ENCODE assay signal across 1 cellular context in genomic region chr7:135508853-135509588, GRCh38.
A peak's percentile ranks its signal among the peaks of the same experiment; 100 is the strongest.
TF ChIP-seq lines count a peak whose summit lies in the region.

No MANE protein-coding gene starts in this region.

TF ChIP-seq in GM12878, 131 proteins besides CTCF, POLR2A, EP300 and RAD21 (continued from another document):
- TF ChIP-seq BHLHE40 (IDR thresholded peaks at IDR 0.05; ENCODE audit: borderline replicate concordance in 1 of 2, low read depth in 2 of 2, low read length in 1 of 2) (no peak), NKRF (conservative IDR thresholded peaks at IDR 0.05) (0 out of 2 replicates have a peak, but pooled peaks have one; percentile 17), HDAC2 (IDR thresholded peaks at IDR 0.05) (no peak), ZBTB4 (CRISPR knock-in tag; IDR thresholded peaks at IDR 0.05) (no peak), NR2C2 (IDR thresholded peaks at IDR 0.05; ENCODE audit: borderline replicate concordance, control insufficient read depth, insufficient read length, low read depth) (no peak), FOS (IDR thresholded peaks at IDR 0.05; ENCODE audit: borderline replicate concordance, extremely low read depth, insufficient read length) (no peak), ASH2L (IDR thresholded peaks at IDR 0.05; ENCODE audit: borderline replicate concordance, low read depth) (no peak), GABPA (IDR thresholded peaks at IDR 0.05; ENCODE audit: low read depth) (no peak), STAT1 (conservative IDR thresholded peaks at IDR 0.05) (no peak), HDAC6 (IDR thresholded peaks at IDR 0.05; ENCODE audit: unreplicated experiment) (no peak), MTA2 (IDR thresholded peaks at IDR 0.05; ENCODE audit: low read depth) (no peak; the same call in 1 of the 2 replicates), TAF1 (IDR thresholded peaks at IDR 0.05; ENCODE audit: borderline replicate concordance, low read depth, low read length) (peak; percentile 42; the same call in 1 of the 2 replicates), USF2 (IDR thresholded peaks at IDR 0.05; ENCODE audit: borderline replicate concordance, low read depth, low read length) (no peak), IRF5 (IDR thresholded peaks at IDR 0.05; ENCODE audit: borderline replicate concordance) (no peak), IKZF1 (conservative IDR thresholded peaks at IDR 0.05) (0 out of 2 replicates have a peak, but pooled peaks have one; percentile 4), ZNF687 (IDR thresholded peaks at IDR 0.05) (no peak), MEF2A (IDR thresholded peaks at IDR 0.05; ENCODE audit: insufficient read depth, low read depth, low read length) (no peak), HDGF (IDR thresholded peaks at IDR 0.05) (0 out of 2 replicates have a peak, but pooled peaks have one; percentile 40), ZNF384 (IDR thresholded peaks at IDR 0.05; ENCODE audit: borderline replicate concordance, low read depth, low read length) (peak; percentile 26; the same call in 1 of the 2 replicates), LARP7 (IDR thresholded peaks at IDR 0.05) (no peak), TCF12 (IDR thresholded peaks at IDR 0.05; ENCODE audit: low read depth, low read length) (0 out of 2 replicates have a peak, but pooled peaks have one; percentile 8), IRF4 (IDR thresholded peaks at IDR 0.05; ENCODE audit: low read depth, low read length) (no peak)
